ENCODE assay signal across 8 cellular contexts in the genomic region with DNA sequence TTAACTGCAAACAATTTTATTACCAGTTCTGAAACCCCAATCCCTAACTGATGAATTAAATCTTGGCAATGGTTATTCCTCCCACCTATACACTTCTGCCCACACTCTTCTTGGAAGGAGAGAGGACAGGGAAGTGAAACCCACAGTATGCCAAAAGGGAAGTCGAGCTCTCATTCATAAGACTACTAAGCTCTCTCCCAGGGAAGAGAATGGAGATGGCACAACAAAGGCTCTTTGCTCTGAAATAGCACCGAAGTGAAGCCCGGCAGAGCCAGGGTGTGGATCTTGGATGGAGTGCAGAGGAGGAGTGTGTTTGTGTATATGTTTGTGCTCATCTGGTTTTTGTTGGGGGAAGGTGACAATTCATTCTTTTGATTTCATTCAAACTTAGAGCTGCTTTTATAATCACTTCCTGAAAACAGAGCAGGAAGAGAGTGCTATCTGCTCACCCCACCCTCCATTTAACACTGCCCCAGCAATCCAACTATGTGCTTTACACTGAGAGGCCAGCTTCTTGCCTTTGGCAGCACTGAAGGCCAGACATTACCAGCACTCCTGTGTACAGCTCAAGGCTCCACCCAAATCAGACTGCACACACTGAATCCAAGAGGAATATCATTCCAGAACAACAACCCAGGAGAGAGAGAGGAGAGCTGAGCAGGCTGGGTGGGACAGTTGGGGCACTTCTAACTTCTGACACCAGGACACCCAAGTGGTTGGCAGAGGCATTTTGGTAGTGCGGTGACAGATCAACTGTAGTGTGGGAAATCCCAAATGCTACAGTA.
A peak's percentile ranks its signal among the peaks of the same experiment; 100 is the strongest.
DNase-seq lines count a peak whose midpoint lies in the region; ATAC-seq and TF ChIP-seq lines count a peak whose summit lies in the region.

No MANE protein-coding gene starts in this region.

- H3K4me1 ChIP-seq in suprapubic skin, result peaks cover 36% of the 10 kb centered on the region

- peak in 1 of 2 donors; percentile 34 for ATAC-seq in activated naive CD4-positive, alpha-beta T cell treated with anti-CD3 and anti-CD28 coated beads, Interleukin-2, amount 50 U/mL, for 72 hours
- ATAC-seq in HG03520 (IDR thresholded peaks at IDR 0.05; ENCODE audit: unreplicated experiment), result no peak
- ATAC-seq in HG03521 (IDR thresholded peaks at IDR 0.05; ENCODE audit: unreplicated experiment), result no peak

- peaks cover 17% of the 10 kb centered on the region for H3K4me1 Mint-ChIP-seq in activated naive CD4-positive, alpha-beta T cell treated with anti-CD3 and anti-CD28 coated beads for 36 hours (ENCODE audit: low read depth)
- peaks cover 32 to 35% of the 10 kb centered on the region in 2 donors for H3K4me1 Mint-ChIP-seq in immature natural killer cell

- no peaks in the 10 kb centered on the region for H3K9me3 Mint-ChIP-seq in activated naive CD4-positive, alpha-beta T cell treated with anti-CD3 and anti-CD28 coated beads, Interleukin-2, amount 50 U/mL, for 72 hours
- no peaks in the 10 kb centered on the region for H3K9me3 Mint-ChIP-seq in activated naive CD4-positive, alpha-beta T cell treated with anti-CD3 and anti-CD28 coated beads for 36 hours
- H3K9me3 Mint-ChIP-seq in immature natural killer cell, result no peaks in the 10 kb centered on the region

- no peaks in the 10 kb centered on the region for H3K27me3 Mint-ChIP-seq in activated naive CD4-positive, alpha-beta T cell treated with anti-CD3 and anti-CD28 coated beads for 36 hours (ENCODE audit: low read depth)
- H3K27me3 Mint-ChIP-seq in immature natural killer cell (ENCODE audit: low read depth in 3 of 3), result peaks cover 2 to 10% (median 2%) of the 10 kb centered on the region in 3 donors

- H3K4me3 ChIP-seq in suprapubic skin, result peak overlapping the region; percentile 2
- no peak overlapping the region for H3K4me3 ChIP-seq in WERI-Rb-1 (ENCODE audit: low read depth, low read length)

- H3K4me3 Mint-ChIP-seq in activated naive CD4-positive, alpha-beta T cell treated with anti-CD3 and anti-CD28 coated beads for 36 hours, result no peak overlapping the region
- H3K4me3 Mint-ChIP-seq in immature natural killer cell, result peak overlapping the region; percentile 4 to 89 (median 66)

- H3K9me3 ChIP-seq in suprapubic skin (no peaks in the 10 kb centered on the region), WERI-Rb-1 (ENCODE audit: severe bottlenecking) (no peaks in the 10 kb centered on the region)

- CTCF ChIA-PET in activated naive CD4-positive, alpha-beta T cell treated with anti-CD3 and anti-CD28 coated beads for 36 hours (lab: Charles Lee), result interaction anchor here (0.6 to 0.9 kb wide), 3 partner anchors 31 to 90 kb away, joined by 3 read pairs; a partner anchor contains a TSS

- H3K27ac ChIP-seq in angular gyrus (ENCODE audit: low read depth, low read length) (peak overlapping the region; percentile 39), suprapubic skin (peak overlapping the region; percentile 79), WERI-Rb-1 (no peak overlapping the region)

- DNase-seq in activated naive CD4-positive, alpha-beta T cell treated with anti-CD3 and anti-CD28 coated beads, Interleukin-2, amount 50 U/mL, for 72 hours (ENCODE audit: low spot score in 2 of 2), result no peak
- DNase-seq in activated naive CD4-positive, alpha-beta T cell treated with anti-CD3 and anti-CD28 coated beads for 36 hours, result no peak
- DNase-seq in immature natural killer cell (peak; percentile 12 to 28 (median 14)), suprapubic skin (ENCODE audit: low spot score in 2 of 2) (no peak), WERI-Rb-1 (no peak)

- TF ChIP-seq POLR2A in suprapubic skin (IDR thresholded peaks at IDR 0.05), result no peak

- no peak for TF ChIP-seq EP300 in suprapubic skin (IDR thresholded peaks at IDR 0.05)

- peaks cover 10% of the 10 kb centered on the region for H3K36me3 ChIP-seq in suprapubic skin
- H3K36me3 ChIP-seq in WERI-Rb-1, result peaks cover 14% of the 10 kb centered on the region

- H3K27me3 ChIP-seq in suprapubic skin (no peaks in the 10 kb centered on the region), WERI-Rb-1 (ENCODE audit: insufficient read depth, low read depth, severe bottlenecking) (no peaks in the 10 kb centered on the region)

- peak overlapping the region; percentile 22 to 73 for H3K27ac Mint-ChIP-seq in activated naive CD4-positive, alpha-beta T cell treated with anti-CD3 and anti-CD28 coated beads, Interleukin-2, amount 50 U/mL, for 72 hours
- H3K27ac Mint-ChIP-seq in activated naive CD4-positive, alpha-beta T cell treated with anti-CD3 and anti-CD28 coated beads for 36 hours, result no peak overlapping the region
- H3K27ac Mint-ChIP-seq in immature natural killer cell, result peak overlapping the region; percentile 81 to 92 (median 89)

- peak in 1 of 2 donors; percentile 7 for TF ChIP-seq CTCF in suprapubic skin (IDR thresholded peaks at IDR 0.05)
- no peak for TF ChIP-seq CTCF in WERI-Rb-1 (IDR thresholded peaks at IDR 0.05; ENCODE audit: low read depth, low read length)

- H3K36me3 Mint-ChIP-seq in activated naive CD4-positive, alpha-beta T cell treated with anti-CD3 and anti-CD28 coated beads, Interleukin-2, amount 50 U/mL, for 72 hours, result no peaks in the 10 kb centered on the region
- peaks cover 6% of the 10 kb centered on the region for H3K36me3 Mint-ChIP-seq in activated naive CD4-positive, alpha-beta T cell treated with anti-CD3 and anti-CD28 coated beads for 36 hours (ENCODE audit: low read depth)
- peaks cover 4 to 19% (median 13%) of the 10 kb centered on the region in 3 donors for H3K36me3 Mint-ChIP-seq in immature natural killer cell

- intact Hi-C loops in activated naive CD4-positive, alpha-beta T cell treated with anti-CD3 and anti-CD28 coated beads for 36 hours (cut with micrococcal nuclease), result no loop called here

- WGBS in suprapubic skin, result 19% methylated on average over 4 of the region's 4 CpGs

Comparison
In these comparisons a context has a peak if more than half of its experiments do, and no peak if none do; other contexts are left out.
1. DNase-seq: peak in immature natural killer cell (3 of 3); none in activated naive CD4-positive, alpha-beta T cell treated with anti-CD3 and anti-CD28 coated beads, Interleukin-2, amount 50 U/mL, for 72 hours (0 of 2), activated naive CD4-positive, alpha-beta T cell treated with anti-CD3 and anti-CD28 coated beads for 36 hours (single experiment), suprapubic skin (0 of 2) and WERI-Rb-1 (single experiment).